Comparison of ENCODE assay signal across 16 cellular contexts in genomic region chr2:172278642-172279041, GRCh38.
DNase-seq lines count a peak whose midpoint lies in the region; ATAC-seq, FAIRE-seq and TF ChIP-seq lines count a peak whose summit lies in the region.
"Had no signal": no experiment of that assay in that cellular context is flagged by ENCODE, and none has a peak within 500 bp of the region (broad histone marks: within the 10 kb centered on the region; RNA-seq: fewer than 3 reads in every experiment).

No MANE protein-coding gene starts in this region.

- H4K20me1 ChIP-seq in Karpas-422 (ENCODE audit: insufficient read depth, low read depth, low read length) = no peaks in the 10 kb centered on the region
- no peaks in the 10 kb centered on the region for H4K20me1 ChIP-seq in K562 (replicated peaks; ENCODE audit: control insufficient read depth, insufficient read depth, low read length)

- no peaks in the 10 kb centered on the region for H3K9me2 ChIP-seq in Karpas-422 (replicated peaks; ENCODE audit: insufficient read depth, low read length)

- TF ChIP-seq CTCF in K562 (IDR thresholded peaks at IDR 0.05 in 2 of 3, conservative IDR thresholded peaks at IDR 0.05 in 1 of 3; ENCODE audit: insufficient read depth in 2 of 3, low read depth in 1 of 3, low read length in 3 of 3) = no peak
- TF ChIP-seq CTCF in neural crest cell (conservative IDR thresholded peaks at IDR 0.05) = no peak

- no peaks in the 10 kb centered on the region for H3K27me3 ChIP-seq in Karpas-422 (ENCODE audit: low read length)
- H3K27me3 ChIP-seq in K562 (ENCODE audit: control insufficient read depth in 2 of 2, insufficient read depth in 2 of 2, low read length in 2 of 2) = peaks cover 2 to 5% of the 10 kb centered on the region in 2 experiments; a peak in 2 of 5 replicates

- H3K4me1 ChIP-seq in Karpas-422 (ENCODE audit: low read length) = peaks cover 60% of the 10 kb centered on the region
- H3K4me1 ChIP-seq in K562 (replicated peaks in 1 of 2; ENCODE audit: control insufficient read depth in 2 of 2, insufficient read depth in 2 of 2, low read length in 2 of 2) = no peaks in the 10 kb centered on the region

- H3K9me3 Mint-ChIP-seq in neural crest cell = peaks cover 4% of the 10 kb centered on the region
- H3K9me3 Mint-ChIP-seq in activated naive CD4-positive, alpha-beta T cell treated with anti-CD3 and anti-CD28 coated beads, Interleukin-2, amount 10 ng/mL, durations not matched to agents 7 days and 5 days = peaks cover 5% of the 10 kb centered on the region

- in situ Hi-C loops in K562 (cut with MboI) = no loop called here

- H3K9me3 ChIP-seq in Karpas-422 (ENCODE audit: low read length) (peaks cover 7% of the 10 kb centered on the region; the same call in 1 of the 2 replicates), K562 (replicated peaks; ENCODE audit: control insufficient read depth, insufficient read depth, low read depth, low read length) (no peaks in the 10 kb centered on the region)

- POLR2A ChIA-PET in K562 (lab: Yijun Ruan, JAX) = no interaction called here

- intact Hi-C loops in K562 (cut with micrococcal nuclease) = no loop called here

- peak; percentile 19 for DNase-seq in NOMO-1 treated with DMSO at 0.1 percent for 48 hours (lab: John Stamatoyannopoulos, UW; ENCODE audit: unreplicated experiment)
- DNase-seq in NOMO-1 treated with dmso at 0.1 percent for 144 hours (lab: John Stamatoyannopoulos, UW; ENCODE audit: unreplicated experiment) = no peak
- no peak for DNase-seq in Karpas-422
- DNase-seq in K562 (ENCODE audit: extremely low read depth in 1 of 4, low spot score in 3 of 4) = no peak
- no peak for DNase-seq in neural crest cell (ENCODE audit: low read depth, low spot score)
- no peak for DNase-seq in activated naive CD4-positive, alpha-beta T cell treated with anti-CD3 and anti-CD28 coated beads, Interleukin-2, amount 10 ng/mL, durations not matched to agents 7 days and 5 days
- DNase-seq: 8988T; CD4-positive, alpha-beta memory T cell; DMS79; HCEC 1CT; IMR-90 had no signal

- H3K36me3 ChIP-seq in Karpas-422 (ENCODE audit: insufficient read depth, low read length) (no peaks in the 10 kb centered on the region; the same call in 1 of the 2 replicates), K562 (ENCODE audit: control insufficient read depth, insufficient read depth, low read length) (no peaks in the 10 kb centered on the region)

- no TSS peak for BruUV-seq in K562 (replicated peaks; lab: Mats Ljungman, UMichigan)

- H3K27ac Mint-ChIP-seq in neural crest cell (ENCODE audit: unreplicated experiment) = peak overlapping the region; percentile 27
- no peak overlapping the region for H3K27ac Mint-ChIP-seq in activated naive CD4-positive, alpha-beta T cell treated with anti-CD3 and anti-CD28 coated beads, Interleukin-2, amount 10 ng/mL, durations not matched to agents 7 days and 5 days
- H3K27ac Mint-ChIP-seq: B cell had no signal

- no peak for TF ChIP-seq EP300 in K562 (IDR thresholded peaks at IDR 0.05; ENCODE audit: low read length)

- TF ChIP-seq POLR2A in K562 (conservative IDR thresholded peaks at IDR 0.05) = no peak

- 2% methylated on average over 6 of the region's 6 CpGs for WGBS in K562 (ENCODE audit: insufficient coverage, low coverage, missing lambda C conversion rate)

- CTCF ChIA-PET in K562 (lab: Yijun Ruan, JAX; ENCODE audit: low intra/inter-chr PET ratio) = no interaction called here
- CTCF ChIA-PET in activated naive CD4-positive, alpha-beta T cell treated with anti-CD3 and anti-CD28 coated beads, Interleukin-2, amount 10 ng/mL, durations not matched to agents 7 days and 5 days (lab: Charles Lee) = no interaction called here

- peaks cover 15% of the 10 kb centered on the region for H3K4me1 Mint-ChIP-seq in neural crest cell
- peaks cover 7% of the 10 kb centered on the region for H3K4me1 Mint-ChIP-seq in activated naive CD4-positive, alpha-beta T cell treated with anti-CD3 and anti-CD28 coated beads, Interleukin-2, amount 10 ng/mL, durations not matched to agents 7 days and 5 days
- H3K4me1 Mint-ChIP-seq: CD4-positive, alpha-beta memory T cell had no signal

- H3K4me3 Mint-ChIP-seq in neural crest cell = no peak overlapping the region
- no peak overlapping the region for H3K4me3 Mint-ChIP-seq in activated naive CD4-positive, alpha-beta T cell treated with anti-CD3 and anti-CD28 coated beads, Interleukin-2, amount 10 ng/mL, durations not matched to agents 7 days and 5 days
- H3K4me3 Mint-ChIP-seq: B cell; CD4-positive, alpha-beta memory T cell had no signal

- H3K4me3 ChIP-seq in Karpas-422 (ENCODE audit: low read length) = peak overlapping the region; percentile 24; the same call in 1 of the 2 replicates
- H3K4me3 ChIP-seq in K562 = no peak overlapping the region
- H3K4me3 ChIP-seq: GM12878 had no signal

- TF ChIP-seq RAD21 in K562 (CRISPR knock-in tag; conservative IDR thresholded peaks at IDR 0.05 in 1 of 2, IDR thresholded peaks at IDR 0.05 in 1 of 2) = no peak

- H2AFZ ChIP-seq in Karpas-422 (ENCODE audit: low read length) = peak overlapping the region; percentile 75; the same call in 1 of the 2 replicates
- H2AFZ ChIP-seq in K562 (ENCODE audit: low read depth, low read length) = no peak overlapping the region

- peak overlapping the region; percentile 44 for H3K4me2 ChIP-seq in Karpas-422 (ENCODE audit: low read depth, low read length, poor library complexity, severe bottlenecking)
- H3K4me2 ChIP-seq in K562 (ENCODE audit: insufficient read depth, low read length) = no peak overlapping the region

- H3K27me3 Mint-ChIP-seq in neural crest cell (ENCODE audit: low read depth) = no peaks in the 10 kb centered on the region
- H3K27me3 Mint-ChIP-seq in activated naive CD4-positive, alpha-beta T cell treated with anti-CD3 and anti-CD28 coated beads, Interleukin-2, amount 10 ng/mL, durations not matched to agents 7 days and 5 days = peaks cover 32% of the 10 kb centered on the region

- ATAC-seq in K562 (no peak), HG03442 (IDR thresholded peaks at IDR 0.05; ENCODE audit: unreplicated experiment) (no peak), GM21526 (IDR thresholded peaks at IDR 0.05; ENCODE audit: low FRiP score, unreplicated experiment) (no peak)
- ATAC-seq: GM12878 had no signal

- H3K79me2 ChIP-seq in Karpas-422 (ENCODE audit: low read length) (no peaks in the 10 kb centered on the region), K562 (ENCODE audit: control insufficient read depth, insufficient read depth, low read length) (no peaks in the 10 kb centered on the region)

- H3K27ac ChIP-seq in Karpas-422 (ENCODE audit: low read length) (peak overlapping the region; percentile 62), K562 (ENCODE audit: extremely low read depth, low read depth, low read length) (no peak overlapping the region)
- H3K27ac ChIP-seq: C4-2B had no signal

- H3K9me1 ChIP-seq in K562 (ENCODE audit: control insufficient read depth, insufficient read depth, low read length) = no peaks in the 10 kb centered on the region

- H3K36me3 Mint-ChIP-seq in neural crest cell (ENCODE audit: low read depth) = peaks cover 3% of the 10 kb centered on the region
- no peaks in the 10 kb centered on the region for H3K36me3 Mint-ChIP-seq in activated naive CD4-positive, alpha-beta T cell treated with anti-CD3 and anti-CD28 coated beads, Interleukin-2, amount 10 ng/mL, durations not matched to agents 7 days and 5 days

- 0 out of 2 replicates have a peak overlapping the region, but pooled peaks have one; percentile 12 for H3K9ac ChIP-seq in Karpas-422 (ENCODE audit: low read length)
- H3K9ac ChIP-seq in K562 (ENCODE audit: insufficient read depth in 1 of 2, low read depth in 2 of 2, low read length in 2 of 2) = no peak overlapping the region

- FAIRE-seq in K562 (lab: Jason Lieb, UNC) = no peak
- FAIRE-seq: GM12878 had no signal

TF ChIP-seq in K562, 482 proteins besides CTCF, POLR2A, EP300 and RAD21:
- peak; percentile 76 for TF ChIP-seq MEIS2 (IDR thresholded peaks at IDR 0.05; ENCODE audit: partially characterized antibody)
- TF ChIP-seq ZNF184 (CRISPR knock-in tag; IDR thresholded peaks at IDR 0.05) = no peak
- TF ChIP-seq PBX2 (CRISPR knock-in tag; IDR thresholded peaks at IDR 0.05; ENCODE audit: low read depth) = no peak
- TF ChIP-seq PBX2 (tag; conservative IDR thresholded peaks at IDR 0.05; ENCODE audit: low read depth) = peak; percentile 61
- TF ChIP-seq ZNF766 (CRISPR knock-in tag; conservative IDR thresholded peaks at IDR 0.05) = 0 out of 2 replicates have a peak, but pooled peaks have one; percentile 18
- peak; percentile 67 for TF ChIP-seq PKNOX1 (IDR thresholded peaks at IDR 0.05)
